Comparison of ENCODE assay signal across 9 cellular contexts in the genomic region with DNA sequence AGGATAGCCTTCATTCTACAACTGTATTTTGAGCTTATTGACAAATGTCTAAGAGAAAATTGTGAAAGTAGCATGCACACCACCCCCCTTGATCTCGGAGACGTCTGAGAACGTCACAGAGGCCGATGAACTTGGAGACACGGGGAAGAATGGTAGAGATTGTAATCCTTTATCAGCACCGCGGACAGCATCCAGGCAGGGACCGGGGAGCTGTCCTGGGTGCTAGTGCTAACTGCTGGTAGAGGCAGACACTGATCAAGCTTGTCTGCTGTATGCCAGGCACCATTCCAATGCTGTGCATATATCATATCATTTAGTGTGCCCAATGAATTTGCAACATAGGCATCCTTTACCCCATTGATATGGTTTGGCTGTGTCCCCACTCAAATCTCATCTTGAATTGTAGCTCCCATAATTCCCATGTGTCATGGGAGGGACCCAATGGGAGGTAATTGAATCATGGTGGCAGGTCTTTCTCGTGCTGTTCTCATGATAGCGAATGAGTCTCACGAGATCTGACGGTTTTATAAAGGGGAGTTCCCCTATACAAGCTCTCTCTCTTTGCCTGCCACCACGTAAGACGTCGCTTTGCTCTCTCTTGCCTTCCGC.
A peak's percentile ranks its signal among the peaks of the same experiment; 100 is the strongest.
DNase-seq lines count a peak whose midpoint lies in the region; ATAC-seq and TF ChIP-seq lines count a peak whose summit lies in the region.
"Had no signal": no experiment of that assay in that cellular context is flagged by ENCODE, and none has a peak within 500 bp of the region (broad histone marks: within the 10 kb centered on the region; RNA-seq: fewer than 3 reads in every experiment).

No MANE protein-coding gene starts in this region.

- no peak overlapping the region for H3K4me2 ChIP-seq in MM.1S (ENCODE audit: low read depth, low read length)

- no peaks in the 10 kb centered on the region for H3F3A ChIP-seq in MM.1S (ENCODE audit: insufficient read depth, low read length)

- TF ChIP-seq CTCF in MM.1S (IDR thresholded peaks at IDR 0.05; ENCODE audit: low read length): no peak
- no peak for TF ChIP-seq CTCF in cardiac muscle cell (IDR thresholded peaks at IDR 0.05; ENCODE audit: low read depth, low read length)

- no peaks in the 10 kb centered on the region for H4K20me1 ChIP-seq in MM.1S (ENCODE audit: insufficient read depth, low read length)

- H3K4me3 ChIP-seq in MM.1S (ENCODE audit: low read length): no peak overlapping the region
- H3K4me3 ChIP-seq in cardiac muscle cell: no peak overlapping the region
- no peak overlapping the region for H3K4me3 ChIP-seq in skeletal muscle cell (ENCODE audit: low read depth, low read length)
- H3K4me3 ChIP-seq: dorsolateral prefrontal cortex had no signal

- H3K79me2 ChIP-seq in MM.1S (ENCODE audit: low read length): no peaks in the 10 kb centered on the region

- H3K36me3 ChIP-seq in MM.1S (replicated peaks; ENCODE audit: insufficient read depth, low read length) (no peaks in the 10 kb centered on the region), cardiac muscle cell (no peaks in the 10 kb centered on the region)

- H2AFZ ChIP-seq in MM.1S (ENCODE audit: low read length): no peak overlapping the region

- H3K27me3 ChIP-seq in MM.1S (replicated peaks; ENCODE audit: insufficient read depth, low read length) (peaks cover 8% of the 10 kb centered on the region; the same call in 1 of the 2 replicates), cardiac muscle cell (peaks cover 10% of the 10 kb centered on the region)

- no peak overlapping the region for H3K9ac ChIP-seq in MM.1S (ENCODE audit: low read length)

- DNase-seq in DMS53 treated with DMSO at 0.1 percent for 48 hours (lab: John Stamatoyannopoulos, UW; ENCODE audit: unreplicated experiment): peak; percentile 24
- DNase-seq in MM.1S: peak; percentile 70
- peak; percentile 35 for DNase-seq in activated T-cell treated with anti-CD3 and anti-CD28 coated beads, Interleukin-2, amount 50 U/mL, for 1 hour
- DNase-seq in cardiac muscle cell (ENCODE audit: low read depth in 1 of 2, low spot score in 1 of 2): peak; percentile 79 to 90
- peak; percentile 23 for DNase-seq in skeletal muscle cell (ENCODE audit: low read depth)

- H3K9me2 ChIP-seq in MM.1S (replicated peaks; ENCODE audit: insufficient read depth, low read length): no peaks in the 10 kb centered on the region

- H3K27ac ChIP-seq in MM.1S (ENCODE audit: low read length): no peak overlapping the region
- H3K27ac ChIP-seq in cardiac muscle cell: no peak overlapping the region
- H3K27ac ChIP-seq: dorsolateral prefrontal cortex had no signal

- no peaks in the 10 kb centered on the region for H3K4me1 ChIP-seq in MM.1S (ENCODE audit: low read length)
- no peaks in the 10 kb centered on the region for H3K4me1 ChIP-seq in cardiac muscle cell (ENCODE audit: low read depth)

- H3K9me3 ChIP-seq in MM.1S (replicated peaks; ENCODE audit: insufficient read depth, low read length) (no peaks in the 10 kb centered on the region), cardiac muscle cell (ENCODE audit: low read depth) (no peaks in the 10 kb centered on the region)

- ATAC-seq in HG03378 (IDR thresholded peaks at IDR 0.05; ENCODE audit: unreplicated experiment) (no peak), HG02571 (IDR thresholded peaks at IDR 0.05; ENCODE audit: unreplicated experiment) (no peak), HG02642 (IDR thresholded peaks at IDR 0.05; ENCODE audit: poor library complexity, unreplicated experiment) (no peak)

Comparison
In these comparisons a context has a peak if more than half of its experiments do, and no peak if none do; other contexts are left out.
1. DNase-seq: peak in every context shown above with its lines; median percentile 84 in cardiac muscle cell; 70 in MM.1S; 35 in activated T-cell treated with anti-CD3 and anti-CD28 coated beads, Interleukin-2, amount 50 U/mL, for 1 hour; 24 in DMS53 treated with DMSO at 0.1 percent for 48 hours; 23 in skeletal muscle cell.